In the genomic region with DNA sequence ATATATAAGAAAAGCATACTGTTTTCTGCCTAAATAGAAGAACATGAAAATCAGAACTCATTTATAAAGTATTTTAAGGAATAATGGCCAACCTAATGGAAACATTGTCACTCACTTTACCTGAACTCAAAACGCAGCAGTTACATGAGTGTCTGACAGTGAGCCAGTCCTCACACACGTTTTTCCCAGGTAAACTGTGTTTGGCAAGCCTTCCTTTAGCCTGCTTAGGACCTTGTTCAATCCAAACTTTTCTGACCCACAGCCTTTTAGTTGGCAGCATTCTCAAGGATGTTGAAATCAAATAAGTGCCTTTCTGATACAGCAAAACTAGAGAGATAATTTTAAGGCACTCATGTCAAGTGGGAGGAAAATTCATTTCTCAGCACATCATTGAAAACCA, we compare ENCODE assay signal across 27 cellular contexts.
"Had no signal": no experiment of that assay in that cellular context is flagged by ENCODE, and none has a peak within 500 bp of the region (broad histone marks: within the 10 kb centered on the region; RNA-seq: fewer than 3 reads in every experiment).

No MANE protein-coding gene starts in this region.

- H3K4me1 ChIP-seq: testis, transverse colon, upper lobe of left lung, upper lobe of right lung, uterus had no signal

- H3K27me3 ChIP-seq: stomach, suprapubic skin, testis, tibial artery, tibial nerve, transverse colon, upper lobe of left lung, upper lobe of right lung, uterus, vagina had no signal

- H3K9me3 ChIP-seq: stomach, suprapubic skin, testis, thoracic aorta, tibial artery, tibial nerve, transverse colon, upper lobe of left lung, upper lobe of right lung, uterus, vagina had no signal

- H3K4me3 ChIP-seq: stomach, suprapubic skin, testis, thoracic aorta, tibial artery, tibial nerve, transverse colon, upper lobe of left lung, upper lobe of right lung, uterus, vagina had no signal

- H3K36me3 Mint-ChIP-seq: stimulated activated effector memory CD8-positive, alpha-beta T cell treated with anti-CD3 and anti-CD28 coated beads, Interleukin-12 subunit alpha, Interleukin-12 subunit beta, amount 100 ng/mL, for 72 hours; stimulated activated memory B cell treated with anti-CD40 and anti-IgM and Interleukin-4, amounts not matched to agents 10 μg/mL and 1 μg/mL and 100 μg/mL, for 72 hours; stimulated activated naive B cell treated with anti-CD40 and anti-IgM and Interleukin-4, amounts not matched to agents 10 μg/mL and 1 μg/mL and 100 μg/mL, for 72 hours; type B pancreatic cell had no signal

- H3K36me3 ChIP-seq: stomach, suprapubic skin, thoracic aorta, tibial artery, tibial nerve, transverse colon, upper lobe of left lung, upper lobe of right lung, uterus, vagina had no signal

- ATAC-seq: stimulated activated effector memory CD8-positive, alpha-beta T cell treated with anti-CD3 and anti-CD28 coated beads, Interleukin-12 subunit alpha, Interleukin-12 subunit beta, amount 100 ng/mL, for 72 hours; stimulated activated memory B cell treated with anti-CD40 and anti-IgM and Interleukin-4, amounts not matched to agents 10 μg/mL and 1 μg/mL and 100 μg/mL, for 72 hours; stimulated activated naive B cell treated with anti-CD40 and anti-IgM and Interleukin-4, amounts not matched to agents 10 μg/mL and 1 μg/mL and 100 μg/mL, for 72 hours; stimulated activated naive CD8-positive, alpha-beta T cell treated with anti-CD3 and anti-CD28 coated beads, Interleukin-15, amount 100 ng/mL, for 72 hours; stimulated activated naive CD8-positive, alpha-beta T cell treated with anti-CD3 and anti-CD28 coated beads, Interleukin-15, Interleukin-2, amounts not matched to agents 100 U/mL and 50 U/mL, for 24 hours; upper lobe of right lung had no signal

- H3K27ac Mint-ChIP-seq: stimulated activated effector memory CD8-positive, alpha-beta T cell treated with anti-CD3 and anti-CD28 coated beads, Interleukin-12 subunit alpha, Interleukin-12 subunit beta, amount 100 ng/mL, for 72 hours; stimulated activated memory B cell treated with anti-CD40 and anti-IgM and Interleukin-4, amounts not matched to agents 10 μg/mL and 1 μg/mL and 100 μg/mL, for 72 hours; stimulated activated naive B cell treated with anti-CD40 and anti-IgM and Interleukin-4, amounts not matched to agents 10 μg/mL and 1 μg/mL and 100 μg/mL, for 72 hours; stimulated activated naive CD8-positive, alpha-beta T cell treated with anti-CD3 and anti-CD28 coated beads, Interleukin-15, amount 100 ng/mL, for 72 hours; stimulated activated naive CD8-positive, alpha-beta T cell treated with anti-CD3 and anti-CD28 coated beads, Interleukin-15, Interleukin-2, amounts not matched to agents 100 ng/mL and 50 ng/mL, for 24 hours; type B pancreatic cell had no signal

- DNase-seq: stimulated activated CD4-positive, alpha-beta T cell treated with anti-CD3 and anti-CD28 coated beads, Interleukin-2, amount 100 ng/mL, for 48 hours; stimulated activated CD4-positive, alpha-beta T cell treated with anti-CD3 and anti-CD28 coated beads, Interleukin-4, amount 100 ng/mL, for 1 hour; stimulated activated CD4-positive, alpha-beta T cell treated with anti-CD3 and anti-CD28 coated beads, Interleukin-4, amount 100 ng/mL, for 24 hours; stimulated activated CD4-positive, alpha-beta T cell treated with anti-CD3 and anti-CD28 coated beads, Interleukin-4, amount 100 ng/mL, for 4 hours; stimulated activated CD8-positive, alpha-beta memory T cell treated with anti-CD3 and anti-CD28 coated beads, Interleukin-4, amount 100 ng/mL, for 48 hours; stimulated activated naive B cell treated with anti-CD40 and anti-IgM and Interleukin-4, amounts not matched to agents 10 μg/mL and 1 μg/mL and 100 μg/mL, for 72 hours; stimulated activated naive CD4-positive, alpha-beta T cell; stimulated activated naive CD4-positive, alpha-beta T cell treated with Interleukin-2 at 50 U/mL for 16 hours; stimulated activated naive CD8-positive, alpha-beta T cell treated with anti-CD3 and anti-CD28 coated beads, Interleukin-15, amount 100 ng/mL, for 72 hours; stimulated activated naive CD8-positive, alpha-beta T cell treated with anti-CD3 and anti-CD28 coated beads, Interleukin-15, Interleukin-2, amounts not matched to agents 100 U/mL and 50 U/mL, for 24 hours; stomach; substantia nigra; testis; tibial artery; transverse colon; trophoblast cell; upper lobe of left lung; upper lobe of right lung; uterus had no signal

- H3K9me3 Mint-ChIP-seq: stimulated activated effector memory CD8-positive, alpha-beta T cell treated with anti-CD3 and anti-CD28 coated beads, Interleukin-12 subunit alpha, Interleukin-12 subunit beta, amount 100 ng/mL, for 72 hours; stimulated activated memory B cell treated with anti-CD40 and anti-IgM and Interleukin-4, amounts not matched to agents 10 μg/mL and 1 μg/mL and 100 μg/mL, for 72 hours; stimulated activated naive CD8-positive, alpha-beta T cell treated with anti-CD3 and anti-CD28 coated beads, Interleukin-15, amount 100 ng/mL, for 72 hours; stimulated activated naive CD8-positive, alpha-beta T cell treated with anti-CD3 and anti-CD28 coated beads, Interleukin-15, Interleukin-2, amounts not matched to agents 100 ng/mL and 50 ng/mL, for 24 hours; type B pancreatic cell had no signal

- H3K27ac ChIP-seq: stomach, suprapubic skin, testis, thoracic aorta, tibial artery, tibial nerve, transverse colon, upper lobe of left lung, upper lobe of right lung, uterus, vagina had no signal
